In the genomic region with DNA sequence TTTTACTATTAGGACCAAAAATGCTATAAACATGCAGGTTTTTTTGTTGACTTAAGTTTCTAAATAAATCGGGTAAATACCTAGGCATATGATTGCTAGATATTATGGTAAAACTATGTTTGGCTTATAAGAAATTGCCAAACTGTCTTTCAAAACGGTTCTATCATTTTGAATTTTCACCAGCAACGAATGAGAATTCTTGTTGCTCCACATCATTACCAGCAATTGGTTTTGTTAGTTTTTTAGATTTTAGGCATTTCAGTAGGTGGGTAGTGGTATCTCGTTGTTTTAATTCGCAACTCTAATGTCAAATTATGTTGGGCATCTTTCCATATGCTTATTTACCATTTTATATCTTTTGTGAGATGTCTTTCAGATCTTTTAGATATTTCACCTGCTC, we compare ENCODE assay signal across 3 cellular contexts.
TF ChIP-seq lines count a peak whose summit lies in the region.

No MANE protein-coding gene starts in this region.

TF ChIP-seq in WTC11, 78 proteins besides CTCF, POLR2A, EP300 and RAD21:
- TF ChIP-seq NR2C2 (CRISPR knock-in tag; IDR thresholded peaks at IDR 0.05) = no peak
- no peak for TF ChIP-seq NFE2L1 (CRISPR knock-in tag; IDR thresholded peaks at IDR 0.05)
- no peak for TF ChIP-seq ZNF423 (CRISPR knock-in tag; IDR thresholded peaks at IDR 0.05)
- TF ChIP-seq SMAD3 (CRISPR knock-in tag; IDR thresholded peaks at IDR 0.05; ENCODE audit: borderline replicate concordance) = no peak
- no peak for TF ChIP-seq NR3C1 (CRISPR knock-in tag; conservative IDR thresholded peaks at IDR 0.05; ENCODE audit: low read depth)
- TF ChIP-seq TEAD4 (CRISPR knock-in tag; IDR thresholded peaks at IDR 0.05) = no peak
- TF ChIP-seq GTF2I (CRISPR knock-in tag; conservative IDR thresholded peaks at IDR 0.05) = peak; percentile 46; the same call in 1 of the 2 replicates
- no peak for TF ChIP-seq NFATC4 (CRISPR knock-in tag; IDR thresholded peaks at IDR 0.05)

TF ChIP-seq in K562, 482 proteins besides CTCF, POLR2A, EP300 and RAD21:
- TF ChIP-seq RBM25 (IDR thresholded peaks at IDR 0.05; ENCODE audit: low read depth, low read length, severe bottlenecking) = peak; percentile 93
- no peak for TF ChIP-seq POLR2G (IDR thresholded peaks at IDR 0.05; ENCODE audit: low read depth, low read length)
- TF ChIP-seq, protein P1, sequence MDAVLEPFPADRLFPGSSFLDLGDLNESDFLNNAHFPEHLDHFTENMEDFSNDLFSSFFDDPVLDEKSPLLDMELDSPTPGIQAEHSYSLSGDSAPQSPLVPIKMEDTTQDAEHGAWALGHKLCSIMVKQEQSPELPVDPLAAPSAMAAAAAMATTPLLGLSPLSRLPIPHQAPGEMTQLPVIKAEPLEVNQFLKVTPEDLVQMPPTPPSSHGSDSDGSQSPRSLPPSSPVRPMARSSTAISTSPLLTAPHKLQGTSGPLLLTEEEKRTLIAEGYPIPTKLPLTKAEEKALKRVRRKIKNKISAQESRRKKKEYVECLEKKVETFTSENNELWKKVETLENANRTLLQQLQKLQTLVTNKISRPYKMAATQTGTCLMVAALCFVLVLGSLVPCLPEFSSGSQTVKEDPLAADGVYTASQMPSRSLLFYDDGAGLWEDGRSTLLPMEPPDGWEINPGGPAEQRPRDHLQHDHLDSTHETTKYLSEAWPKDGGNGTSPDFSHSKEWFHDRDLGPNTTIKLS (IDR thresholded peaks at IDR 0.05; ENCODE audit: borderline replicate concordance, low read depth) = no peak
TF ChIP-seq in K562: peak in this region for 1.

TF ChIP-seq in H1, 55 proteins besides CTCF, POLR2A, EP300 and RAD21:
- TF ChIP-seq KDM4A (IDR thresholded peaks at IDR 0.05; ENCODE audit: low read depth, low read length, severe bottlenecking) = no peak
- TF ChIP-seq KDM1A (IDR thresholded peaks at IDR 0.05; ENCODE audit: borderline replicate concordance, low read length) = peak; percentile 66; the same call in 1 of the 2 replicates
